In the genomic region with DNA sequence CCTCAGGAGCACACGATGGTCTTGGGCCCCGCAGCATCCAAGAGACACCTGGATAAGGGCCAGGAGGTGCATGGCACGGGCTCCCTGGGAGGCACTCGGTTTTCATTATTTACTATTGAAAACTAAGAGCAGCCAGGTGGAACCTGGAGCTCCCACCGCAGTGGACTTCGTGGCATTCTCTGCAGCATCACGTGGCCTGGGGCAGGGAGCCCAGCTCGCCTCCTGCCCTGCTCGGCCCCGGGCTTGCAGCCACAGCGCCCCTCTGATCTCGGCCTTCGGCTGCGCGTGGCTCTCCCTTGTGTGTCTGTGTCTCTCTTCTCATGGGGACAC, we compare ENCODE assay signal across 22 cellular contexts.
"Had no signal": no experiment of that assay in that cellular context is flagged by ENCODE, and none has a peak within 500 bp of the region (broad histone marks: within the 10 kb centered on the region; RNA-seq: fewer than 3 reads in every experiment).

No MANE protein-coding gene starts in this region.

- H3K4me3 ChIP-seq: hepatocyte, lower lobe of right lung, neural progenitor cell, stomach, suprapubic skin, tibial nerve had no signal

- ATAC-seq: activated T-cell treated with anti-CD3 and anti-CD28 coated beads, Interleukin-2, amount 50 U/mL, for 4 hours; lower lobe of right lung; naive thymus-derived CD8-positive, alpha-beta T cell; T-helper 17 cell had no signal

- H3K27ac ChIP-seq: hepatocyte, lower lobe of right lung, neural progenitor cell, suprapubic skin, tibial nerve had no signal

- H3K9me3 ChIP-seq: lower lobe of right lung, stomach, suprapubic skin, tibial nerve had no signal

- H3K27me3 ChIP-seq: hepatocyte, neural progenitor cell, tibial nerve had no signal

- H3K4me1 ChIP-seq: lower lobe of right lung, neural progenitor cell had no signal

- H3K36me3 ChIP-seq: lower lobe of right lung, neural progenitor cell, stomach, suprapubic skin, tibial nerve had no signal

- DNase-seq: activated CD4-positive, alpha-beta T cell treated with anti-CD3 and anti-CD28 coated beads for 4 hours; activated CD4-positive, alpha-beta T cell treated with anti-CD3 and anti-CD28 coated beads, Interleukin-2, amount 50 U/mL, for 48 hours; activated CD4-positive, CD25-positive, alpha-beta regulatory T cell; activated CD8-positive, alpha-beta memory T cell treated with anti-CD3 and anti-CD28 coated beads, Interleukin-2, amount 50 U/mL, for 48 hours; activated naive CD4-positive, alpha-beta T cell treated with Interleukin-2 at 50 U/mL for 16 hours; activated naive CD8-positive, alpha-beta T cell treated with anti-CD3 and anti-CD28 coated beads for 36 hours; activated T-cell treated with anti-CD3 and anti-CD28 coated beads, Interleukin-2, amount 50 U/mL, for 4 hours; effector CD4-positive, alpha-beta T cell; erythroblast; foreskin fibroblast; immature natural killer cell; mesendoderm; stimulated activated CD4-positive, alpha-beta T cell treated with anti-CD3 and anti-CD28 coated beads, Interleukin-1b, Interleukin-23, amount 100 ng/mL, for 48 hours; stomach; SW 1271; T-helper 17 cell had no signal
